1 cellular context compared by ENCODE assay signal in the genomic region with DNA sequence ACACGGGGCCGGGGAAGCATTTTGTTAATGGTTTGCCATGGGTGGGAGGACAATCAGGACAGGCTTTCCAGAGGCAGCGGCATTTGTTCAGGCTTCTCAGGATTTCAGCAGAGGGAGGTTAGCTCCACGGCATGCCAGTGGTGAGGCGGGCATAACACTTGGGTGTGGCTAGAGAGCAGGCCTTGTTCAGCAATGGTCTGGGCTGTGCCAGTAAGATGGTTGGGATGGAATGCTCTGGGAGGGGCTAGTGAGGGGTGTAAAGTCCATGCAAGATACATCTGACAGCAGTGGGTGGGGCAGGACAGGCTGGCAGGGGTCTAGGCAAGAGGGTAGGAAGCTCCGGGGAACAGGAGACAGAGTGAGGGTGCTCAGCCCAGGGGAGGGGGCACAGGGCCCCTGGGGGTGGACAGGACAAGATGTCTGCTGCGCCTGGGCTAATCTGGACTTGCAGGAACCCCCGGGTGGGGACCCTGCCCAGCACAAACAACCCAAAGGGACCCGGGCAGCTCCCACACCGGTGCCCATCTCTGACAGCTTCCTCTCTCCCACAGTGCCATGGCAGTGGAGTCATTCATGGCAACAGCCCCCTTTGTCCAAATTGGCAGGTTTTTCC.
TF ChIP-seq lines count a peak whose summit lies in the region.

No MANE protein-coding gene starts in this region.

TF ChIP-seq in IMR-90, 13 proteins besides CTCF, POLR2A, EP300 and RAD21:
- no peak for TF ChIP-seq MAFK (IDR thresholded peaks at IDR 0.05; ENCODE audit: low read depth, low read length)
- TF ChIP-seq MXI1 (IDR thresholded peaks at IDR 0.05; ENCODE audit: borderline replicate concordance, low read depth, low read length) = no peak
- TF ChIP-seq RCOR1 (IDR thresholded peaks at IDR 0.05; ENCODE audit: insufficient replicate concordance, low read length) = no peak
- no peak for TF ChIP-seq FOS (IDR thresholded peaks at IDR 0.05; ENCODE audit: low read depth, low read length)
- no peak for TF ChIP-seq BHLHE40 (IDR thresholded peaks at IDR 0.05; ENCODE audit: low read depth, low read length)
